ENCODE assay signal across 16 cellular contexts in the genomic region with DNA sequence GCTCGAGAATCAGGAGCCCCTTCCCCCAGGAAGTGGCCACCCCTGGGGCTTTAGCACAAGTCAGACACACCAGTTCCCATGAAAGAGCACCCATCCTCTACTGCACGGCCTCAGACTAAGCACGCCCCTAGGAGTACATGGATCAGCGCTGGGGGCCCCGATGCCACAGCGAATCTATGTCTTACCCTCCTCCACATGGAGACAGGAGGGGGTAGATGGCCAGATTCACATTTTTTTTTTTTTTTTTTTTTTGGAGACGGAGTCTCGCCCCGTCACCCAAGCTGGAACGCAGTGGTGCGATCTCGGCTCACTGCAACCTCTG.
"Had no signal": no experiment of that assay in that cellular context is flagged by ENCODE, and none has a peak within 500 bp of the region (broad histone marks: within the 10 kb centered on the region; RNA-seq: fewer than 3 reads in every experiment).

No MANE protein-coding gene starts in this region.

- H3K36me3 ChIP-seq: ovary had no signal

- H3K4me3 ChIP-seq: esophagus squamous epithelium, gastroesophageal sphincter, mucosa of descending colon, ovary, testis, tibial nerve, upper lobe of right lung, vagina had no signal

- DNase-seq: esophagus squamous epithelium; glutamatergic neuron; islet precursor cell; mammary epithelial cell; mucosa of descending colon; naive thymus-derived CD8-positive, alpha-beta T cell; ovary; right cardiac atrium; stimulated activated CD4-positive, alpha-beta T cell treated with anti-CD3 and anti-CD28 coated beads, Interleukin-4, amount 100 ng/mL, for 1 hour; testis; upper lobe of right lung had no signal

- H3K27ac ChIP-seq: esophagus squamous epithelium, gastroesophageal sphincter, ovary, testis, tibial nerve, upper lobe of right lung, vagina had no signal

- H3K9me3 ChIP-seq: esophagus squamous epithelium, gastroesophageal sphincter, mucosa of descending colon, ovary, testis, tibial nerve, upper lobe of right lung, vagina had no signal

- ATAC-seq: gastroesophageal sphincter; left lobe of liver; mucosa of descending colon; naive thymus-derived CD8-positive, alpha-beta T cell; right cardiac atrium; stimulated activated memory B cell treated with anti-CD40 and anti-IgM and Interleukin-4, amounts not matched to agents 10 μg/mL and 1 μg/mL and 100 μg/mL, for 72 hours; upper lobe of right lung had no signal

- H3K27me3 ChIP-seq: esophagus squamous epithelium, gastroesophageal sphincter, ovary, testis, tibial nerve, upper lobe of right lung, vagina had no signal
